8 cellular contexts compared by ENCODE assay signal in the genomic region with DNA sequence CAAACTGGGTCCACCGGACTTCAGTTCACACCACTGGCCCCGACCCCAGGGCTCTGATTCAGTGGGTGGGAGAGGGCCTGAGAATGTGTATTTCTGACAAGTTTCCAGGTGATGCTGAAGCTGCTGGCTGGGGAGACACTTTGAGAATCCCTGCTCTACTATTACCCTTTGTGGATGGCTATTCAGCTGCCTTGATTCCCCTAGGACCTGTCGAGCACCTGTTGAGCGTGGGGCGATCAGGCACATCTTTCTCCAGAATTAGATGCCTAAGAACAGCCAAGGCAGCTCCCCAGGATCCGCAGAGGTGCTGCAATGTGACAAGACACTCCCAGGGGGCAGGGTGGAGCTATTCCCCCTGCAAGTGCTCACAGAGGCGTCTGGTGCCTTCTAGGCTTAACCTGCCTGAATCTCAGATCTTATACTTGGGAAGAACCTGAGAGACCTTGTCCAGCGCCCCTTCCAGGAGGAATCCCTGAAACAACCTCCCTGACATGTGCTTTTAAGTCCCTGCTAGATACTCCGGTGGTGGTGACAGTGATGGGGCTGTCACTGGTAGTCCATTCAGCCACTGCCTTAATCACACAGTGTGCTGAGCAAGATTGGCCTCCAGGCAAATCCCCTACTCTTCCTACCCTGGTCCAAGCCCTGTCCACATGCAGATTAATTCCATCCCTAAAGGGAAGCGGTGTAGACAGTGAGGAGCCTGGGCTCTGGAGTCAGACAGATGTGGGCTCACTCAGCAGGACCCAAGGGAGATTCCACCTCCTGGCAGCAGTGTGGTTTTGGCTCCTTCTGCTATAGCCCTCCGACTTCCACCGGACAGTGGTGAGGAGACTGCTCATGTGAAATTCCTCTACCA. TPM values are rescaled to one million over a fixed set of nuclear protein-coding genes. Genes with fewer than 3 reads are reported as not detected.
DNase-seq lines count a peak whose midpoint lies in the region; ATAC-seq and TF ChIP-seq lines count a peak whose summit lies in the region.

No MANE protein-coding gene starts in this region.

- ATAC-seq in GM18868 (IDR thresholded peaks at IDR 0.05; ENCODE audit: unreplicated experiment) (no peak), HG03457 (IDR thresholded peaks at IDR 0.05; ENCODE audit: unreplicated experiment) (no peak)

- no peak for TF ChIP-seq POLR2A in prostate gland (IDR thresholded peaks at IDR 0.05)

- WGBS in prostate gland, result 56% methylated on average over 12 of the region's 12 CpGs

- CTCF ChIA-PET in PC-9 (lab: Charles Lee), result interaction anchor here (0.6 kb wide), 1 partner anchor 180 kb away, joined by 3 read pairs; no protein-coding TSS in a partner anchor

- H3K4me1 ChIP-seq in PC-9 (replicated peaks; ENCODE audit: insufficient read depth) (no peaks in the 10 kb centered on the region), prostate gland (replicated peaks) (no peaks in the 10 kb centered on the region)

- H3K36me3 ChIP-seq in PC-9 (ENCODE audit: low read depth) (no peaks in the 10 kb centered on the region), prostate gland (no peaks in the 10 kb centered on the region)

- H3K27ac ChIP-seq in PC-9 (no peak overlapping the region), prostate gland (no peak overlapping the region)

- DNase-seq in AG10803 (ENCODE audit: low read depth) (peak; percentile 5), GM13977 (ENCODE audit: low spot score) (peak; percentile 57), PC-9 (peak in 1 of 2 experiments; percentile 23), head of caudate nucleus (peak in 34 of 42 donors; percentile 14 to 73 (median 39)), prostate gland (ENCODE audit: low spot score) (no peak), T1000 (lab: John Stamatoyannopoulos, UW) (no peak)

- no peak overlapping the region for H3K4me2 ChIP-seq in PC-9

- in situ Hi-C loops in GM13977 (cut with MboI; ENCODE audit: low pct_unique_long_range_greater_than_20kb, low sequenced_read_pairs, unreplicated experiment), result no loop called here

- H4K20me1 ChIP-seq in PC-9 (ENCODE audit: insufficient read depth), result no peaks in the 10 kb centered on the region

- no peak overlapping the region for H3K4me3 ChIP-seq in AG10803 (ENCODE audit: low read length)
- no peak overlapping the region for H3K4me3 ChIP-seq in PC-9
- no peak overlapping the region for H3K4me3 ChIP-seq in prostate gland

- POLR2A ChIA-PET in PC-9 (lab: Charles Lee; ENCODE audit: unreplicated experiment), result no interaction called here

- H3F3A ChIP-seq in PC-9 (ENCODE audit: insufficient read depth, low read depth), result no peaks in the 10 kb centered on the region

- H3K9me2 ChIP-seq in PC-9 (ENCODE audit: insufficient read depth), result no peaks in the 10 kb centered on the region

- H2AFZ ChIP-seq in PC-9, result no peak overlapping the region

- no peaks in the 10 kb centered on the region for H3K9me3 ChIP-seq in PC-9 (ENCODE audit: insufficient read depth, low read depth)
- H3K9me3 ChIP-seq in prostate gland, result no peaks in the 10 kb centered on the region

- no TSS peak for BruUV-seq in PC-9 (replicated peaks; lab: Mats Ljungman, UMichigan)

- H3K27me3 ChIP-seq in PC-9 (ENCODE audit: insufficient read depth, low read depth), result peaks cover 59% of the 10 kb centered on the region
- H3K27me3 ChIP-seq in prostate gland (replicated peaks; ENCODE audit: insufficient read depth), result no peaks in the 10 kb centered on the region

- peak; percentile 30 for TF ChIP-seq CTCF in AG10803 (conservative IDR thresholded peaks at IDR 0.05; ENCODE audit: low read length)
- peak; percentile 33 for TF ChIP-seq CTCF in GM13977 (IDR thresholded peaks at IDR 0.05; ENCODE audit: extremely low read depth, insufficient read depth, missing control alignments)
- TF ChIP-seq CTCF in PC-9 (conservative IDR thresholded peaks at IDR 0.05), result peak; percentile 58
- TF ChIP-seq CTCF in prostate gland (IDR thresholded peaks at IDR 0.05), result no peak

- intact Hi-C loops in PC-9 (cut with micrococcal nuclease; ENCODE audit: unreplicated experiment), result loop anchor here (5.0 kb wide), 1 partner anchor 56 kb away; no protein-coding TSS in a partner anchor
- intact Hi-C loops in head of caudate nucleus (cut with DNase I), result no loop called here
- intact Hi-C loops in prostate gland (cut with DNase I), result no loop called here

- no peaks in the 10 kb centered on the region for H3K79me2 ChIP-seq in PC-9 (ENCODE audit: low read depth)

RNA-seq across cellular contexts. Expression of a gene that starts 43.4 kb away (rescaled TPM):
- not detected in 2 replicates for total RNA-seq in PC-9 (2021)
- under 1 TPM in 1 of 2 donors, not detected in 1; 0.68 TPM for total RNA-seq in prostate gland

Comparison
In these comparisons a context has a peak if more than half of its experiments do, and no peak if none do; other contexts are left out.
1. DNase-seq: peak in AG10803 (single experiment), GM13977 (single experiment) and head of caudate nucleus (34 of 42); none in prostate gland (single experiment) and T1000 (single experiment).
2. CTCF ChIP-seq: peak in AG10803 (single experiment), GM13977 (single experiment) and PC-9 (single experiment); none in prostate gland (0 of 4).